ENCODE assay signal across 11 cellular contexts in genomic region chr19:48543121-48543710, GRCh38. TPM values are rescaled to one million over a fixed set of nuclear protein-coding genes. Genes with fewer than 3 reads are reported as not detected.
DNase-seq lines count a peak whose midpoint lies in the region; ATAC-seq and TF ChIP-seq lines count a peak whose summit lies in the region.
"Had no signal": no experiment of that assay in that cellular context is flagged by ENCODE, and none has a peak within 500 bp of the region (broad histone marks: within the 10 kb centered on the region; RNA-seq: fewer than 3 reads in every experiment).

No MANE protein-coding gene starts in this region.

- TF ChIP-seq CTCF in lung (IDR thresholded peaks at IDR 0.05; ENCODE audit: control extremely low read depth, extremely low read depth) = no peak

- H3K27ac ChIP-seq in lung (ENCODE audit: low read depth in 1 of 2, low read length in 1 of 2) = no peak overlapping the region

- no peaks in the 10 kb centered on the region for H3K27me3 ChIP-seq in lung (ENCODE audit: control insufficient read depth, insufficient read depth)

- H3K36me3 ChIP-seq in lung (ENCODE audit: control insufficient read depth in 2 of 2, insufficient read depth in 2 of 2, low read length in 2 of 2) = no peaks in the 10 kb centered on the region

- WGBS in lung, 2 donors = 23 to 41% methylated on average over 19 of the region's 19 CpGs

- DNase-seq in AG20443 (ENCODE audit: low spot score) (peak; percentile 65), Kasumi-1 (lab: John Stamatoyannopoulos, UW) (peak; percentile 36 to 57), astrocyte of the hippocampus (ENCODE audit: low read depth, low spot score) (peak; percentile 15), lung (ENCODE audit: low spot score) (peak; percentile 51), NCI-H524 treated with DMSO at 0.1 percent for 48 hours (lab: John Stamatoyannopoulos, UW) (no peak), NCI-H2227 (lab: John Stamatoyannopoulos, UW; ENCODE audit: unreplicated experiment) (no peak)
- no peak for DNase-seq in stimulated activated CD4-positive, alpha-beta T cell treated with anti-CD3 and anti-CD28 coated beads, Interleukin-4, amount 100 ng/mL, for 4 hours
- DNase-seq: activated T-cell treated with anti-CD3 and anti-CD28 coated beads, Interleukin-2, amount 50 U/mL, for 24 hours; DND-41 had no signal

- no peaks in the 10 kb centered on the region for H3K9me3 ChIP-seq in lung (ENCODE audit: control insufficient read depth in 2 of 2, insufficient read depth in 1 of 2, low read length in 1 of 2)

- H3K4me1 ChIP-seq in lung (ENCODE audit: control insufficient read depth in 2 of 2, insufficient read depth in 2 of 2, low read length in 2 of 2) = peaks cover 0 to 4% of the 10 kb centered on the region in 2 donors

- no peak overlapping the region for H3K4me3 ChIP-seq in lung

- ATAC-seq in lung (ENCODE audit: insufficient read depth, low FRiP score) = peak; percentile 53
- ATAC-seq in GM19324 (IDR thresholded peaks at IDR 0.05; ENCODE audit: low FRiP score, unreplicated experiment) = no peak

RNA-seq across cellular contexts. Expression of gene SULT2B1, which starts 8.8 kb away (rescaled TPM):
- 10 to 100 TPM in 1 of 2 donors, 1 to 10 TPM in 1; 1.2 to 10.5 TPM for total RNA-seq in lung
- polyA plus RNA-seq in lung = 10 to 100 TPM; 10.9 to 22.9 TPM
- total RNA-seq: skeletal muscle tissue had no signal

RNA-seq across cellular contexts. Expression of gene LMTK3, which starts 31.6 kb away (rescaled TPM):
- total RNA-seq in lung = 10 to 100 TPM in 1 of 2 donors, 1 to 10 TPM in 1; 3.1 to 10.7 TPM
- polyA plus RNA-seq in lung = 1 to 10 TPM; 1.9 to 6.5 TPM
- total RNA-seq: skeletal muscle tissue had no signal

Comparison
In these comparisons a context has a peak if more than half of its experiments do, and no peak if none do; other contexts are left out.
1. DNase-seq: peak in AG20443 (single experiment), Kasumi-1 (2 of 2), astrocyte of the hippocampus (single experiment) and lung (single experiment); none in NCI-H524 treated with DMSO at 0.1 percent for 48 hours (single experiment), NCI-H2227 (single experiment) and stimulated activated CD4-positive, alpha-beta T cell treated with anti-CD3 and anti-CD28 coated beads, Interleukin-4, amount 100 ng/mL, for 4 hours (0 of 2).